In the genomic region with DNA sequence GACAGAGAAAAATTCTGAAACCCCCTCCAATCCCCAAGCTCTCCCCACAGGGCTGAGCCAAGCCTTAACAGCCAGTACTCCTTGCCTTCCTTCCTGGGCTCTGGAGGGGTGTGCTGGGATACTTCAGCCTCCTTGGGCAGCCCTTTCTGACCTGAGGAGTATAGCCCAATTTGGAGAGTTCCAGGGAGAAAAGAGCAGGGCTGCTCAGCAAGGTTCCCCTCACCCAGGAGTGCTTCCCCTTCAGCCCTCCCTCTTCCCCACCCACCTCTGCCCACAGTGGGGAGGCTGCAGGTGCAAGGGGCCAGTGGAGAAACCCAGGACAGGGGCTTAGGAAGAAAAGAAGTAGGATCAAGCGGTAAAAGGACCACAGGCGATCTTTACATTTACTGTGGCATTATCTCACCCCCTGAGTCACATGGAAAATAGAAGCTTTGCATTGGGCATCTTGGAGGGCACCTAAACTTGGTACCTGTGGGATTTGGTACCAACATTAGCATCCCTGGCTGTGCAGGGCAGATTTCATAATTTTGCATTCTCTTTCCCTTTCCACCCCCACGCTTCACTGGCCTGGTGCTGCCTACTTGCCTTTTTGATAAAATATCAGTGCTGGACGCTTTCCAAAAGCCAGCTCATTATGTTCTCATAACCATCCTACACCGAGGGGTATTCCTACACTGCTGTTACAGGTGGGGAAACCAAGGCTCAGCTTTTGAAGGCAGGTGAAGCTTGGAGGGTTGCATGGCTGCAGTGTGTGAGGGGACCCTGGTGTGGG, we compare ENCODE assay signal across 11 cellular contexts. TPM values are rescaled to one million over a fixed set of nuclear protein-coding genes. Genes with fewer than 3 reads are reported as not detected.
A peak's percentile ranks its signal among the peaks of the same experiment; 100 is the strongest.
DNase-seq lines count a peak whose midpoint lies in the region; ATAC-seq and TF ChIP-seq lines count a peak whose summit lies in the region.
"Had no signal": no experiment of that assay in that cellular context is flagged by ENCODE, and none has a peak within 500 bp of the region (broad histone marks: within the 10 kb centered on the region; RNA-seq: fewer than 3 reads in every experiment).

No MANE protein-coding gene starts in this region.

- no peak overlapping the region for H2BK15ac ChIP-seq in IMR-90 (ENCODE audit: low read depth, low read length)

- BruUV-seq in IMR-90 (replicated peaks; lab: Mats Ljungman, UMichigan) (no TSS peak), A673 (replicated peaks; lab: Mats Ljungman, UMichigan) (no TSS peak)

- no peak overlapping the region for H3K27ac ChIP-seq in IMR-90 (ENCODE audit: insufficient read depth, low read length)
- H3K27ac ChIP-seq in angular gyrus (ENCODE audit: low read depth, low read length): peak overlapping the region; percentile 67
- H3K27ac ChIP-seq in A673 (ENCODE audit: low read depth, low read length, poor library complexity, severe bottlenecking): no peak overlapping the region

- no peak overlapping the region for H3K23ac ChIP-seq in IMR-90 (ENCODE audit: low read depth, low read length)

- no peaks in the 10 kb centered on the region; the same call in 1 of the 2 replicates for H4K20me1 ChIP-seq in IMR-90 (ENCODE audit: insufficient read depth, low read length)

- no peaks in the 10 kb centered on the region for H3K9me1 ChIP-seq in IMR-90 (ENCODE audit: insufficient read depth, low read length)

- H2BK120ac ChIP-seq in IMR-90 (ENCODE audit: low read depth, low read length): no peak overlapping the region

- POLR2A ChIA-PET in IMR-90 (lab: Charles Lee; ENCODE audit: unreplicated experiment): no interaction called here
- POLR2A ChIA-PET in A673 (lab: Charles Lee; ENCODE audit: low non-redundant PET): no interaction called here

- peak; percentile 33 for DNase-seq in NCI-H2171 treated with DMSO at 0.1 percent for 48 hours (lab: John Stamatoyannopoulos, UW)
- no peak for DNase-seq in NCI-H2171 (lab: John Stamatoyannopoulos, UW)
- DNase-seq in IMR-90: peak; percentile 34
- peak; percentile 21 for DNase-seq in left lobe of liver (ENCODE audit: low spot score)
- no peak for DNase-seq in T-helper 1 cell
- DNase-seq in GOT3 (lab: John Stamatoyannopoulos, UW): no peak
- DNase-seq in A673 (ENCODE audit: low spot score): no peak
- DNase-seq: activated gamma-delta T cell treated with Interleukin-2 at 50 U/mL for 16 hours had no signal

- no peak overlapping the region for H3K14ac ChIP-seq in IMR-90 (replicated peaks; ENCODE audit: low read depth, low read length)

- H2AK5ac ChIP-seq in IMR-90 (ENCODE audit: low read depth, low read length): no peak overlapping the region

- H3K79me1 ChIP-seq in IMR-90 (ENCODE audit: low read depth in 1 of 2, low read length in 2 of 2): no peaks in the 10 kb centered on the region

- no peak overlapping the region for H4K91ac ChIP-seq in IMR-90 (ENCODE audit: insufficient read depth, low read depth, low read length)

- no peak overlapping the region for H3K18ac ChIP-seq in IMR-90 (ENCODE audit: low read depth, low read length)

- no peak for TF ChIP-seq POLR2A in IMR-90 (IDR thresholded peaks at IDR 0.05; ENCODE audit: low read depth, low read length)

- TF ChIP-seq CTCF in IMR-90 (conservative IDR thresholded peaks at IDR 0.05; ENCODE audit: low read depth, low read length) (no peak), A673 (conservative IDR thresholded peaks at IDR 0.05; ENCODE audit: low read depth, low read length) (no peak)

- H2BK20ac ChIP-seq in IMR-90 (ENCODE audit: low read depth, low read length): no peak overlapping the region

- H3K9me3 ChIP-seq in IMR-90 (ENCODE audit: control insufficient read depth, insufficient read depth, low read length): no peaks in the 10 kb centered on the region
- no peaks in the 10 kb centered on the region for H3K9me3 ChIP-seq in A673 (ENCODE audit: low read depth, low read length, poor library complexity, severe bottlenecking)

- WGBS in IMR-90 (ENCODE audit: extremely low coverage in 2 of 2, insufficient read length in 1 of 2), 2 experiments: no CpG with 5 or more reads among the region's 5 CpGs

- no peak overlapping the region for H3K4ac ChIP-seq in IMR-90 (ENCODE audit: low read depth, low read length)

- no peak overlapping the region for H2BK5ac ChIP-seq in IMR-90 (ENCODE audit: low read depth, low read length, poor library complexity, severe bottlenecking)

- H2AFZ ChIP-seq in IMR-90 (replicated peaks; ENCODE audit: low read length, poor library complexity): no peak overlapping the region

- H3K4me2 ChIP-seq in IMR-90 (ENCODE audit: low read depth, low read length): no peak overlapping the region

- peaks cover 3% of the 10 kb centered on the region; the same call in 1 of the 2 replicates for H3K4me1 ChIP-seq in IMR-90 (ENCODE audit: control insufficient read depth, insufficient read depth, low read length)
- H3K4me1 ChIP-seq in A673 (ENCODE audit: insufficient read depth, low read length, poor library complexity, severe bottlenecking): peaks cover 15% of the 10 kb centered on the region

- H3K9ac ChIP-seq in IMR-90 (ENCODE audit: low read depth, low read length): no peak overlapping the region

- TF ChIP-seq RAD21 in IMR-90 (IDR thresholded peaks at IDR 0.05; ENCODE audit: low read length): no peak

- dilution Hi-C loops in IMR-90 (cut with HindIII; ENCODE audit: low sequenced_read_pairs, unreplicated experiment): no loop called here

- in situ Hi-C loops in IMR-90 (cut with MboI; ENCODE audit: low sequenced_read_pairs): no loop called here

- intact Hi-C loops in IMR-90 (cut with micrococcal nuclease) (no loop called here), A673 (cut with micrococcal nuclease; ENCODE audit: unreplicated experiment) (no loop called here)

- H3K56ac ChIP-seq in IMR-90 (ENCODE audit: extremely low read depth, insufficient read depth, low read length): no peak overlapping the region

- H3K4me3 ChIP-seq in IMR-90 (ENCODE audit: insufficient read depth, low read depth, low read length) (no peak overlapping the region), A673 (ENCODE audit: low read depth, low read length, poor library complexity, severe bottlenecking) (no peak overlapping the region)
- H3K4me3 ChIP-seq: lung had no signal

- H3K27me3 ChIP-seq in IMR-90 (ENCODE audit: control insufficient read depth, insufficient read depth, low read length): peaks cover 62% of the 10 kb centered on the region
- H3K27me3 ChIP-seq in A673 (replicated peaks; ENCODE audit: insufficient read depth, low read depth, low read length, poor library complexity): peaks cover 30% of the 10 kb centered on the region

- no peak overlapping the region for H4K5ac ChIP-seq in IMR-90 (ENCODE audit: low read depth, low read length)

- H3K36me3 ChIP-seq in IMR-90 (ENCODE audit: control insufficient read depth, insufficient read depth, low read length) (no peaks in the 10 kb centered on the region), A673 (ENCODE audit: insufficient read depth, low read length, poor library complexity, severe bottlenecking) (no peaks in the 10 kb centered on the region)

- H2AK9ac ChIP-seq in IMR-90 (replicated peaks; ENCODE audit: low read depth, low read length, poor library complexity): no peak overlapping the region

- H4K8ac ChIP-seq in IMR-90 (ENCODE audit: low read depth in 2 of 2, low read length in 2 of 2): no peak overlapping the region

- ATAC-seq in IMR-90 (ENCODE audit: low read depth) (no peak), left lobe of liver (no peak)

- CTCF ChIA-PET in IMR-90 (lab: Yijun Ruan, JAX): interaction anchor here (0.5 to 3.0 kb wide), 3 partner anchors 9 to 92 kb away, joined by 3 to 8 read pairs (median 3); no protein-coding TSS in a partner anchor
- CTCF ChIA-PET in A673 (lab: Charles Lee): no interaction called here

TF ChIP-seq in IMR-90, 13 proteins besides CTCF, POLR2A, EP300 and RAD21:
- no peak for TF ChIP-seq MXI1 (IDR thresholded peaks at IDR 0.05; ENCODE audit: borderline replicate concordance, low read depth, low read length)
- no peak for TF ChIP-seq CEBPB (IDR thresholded peaks at IDR 0.05; ENCODE audit: low read depth, low read length)
- TF ChIP-seq CHD1 (IDR thresholded peaks at IDR 0.05; ENCODE audit: low read depth, low read length): no peak
- TF ChIP-seq USF2 (IDR thresholded peaks at IDR 0.05; ENCODE audit: low read depth, low read length): no peak

RNA-seq across cellular contexts. Expression of gene ADORA1, which starts 2.8 kb away (rescaled TPM):
- total RNA-seq in IMR-90 (2012; rRNA removed) (under 0.01 and 0.36 TPM in 2 replicates), left lobe of liver (0.53 TPM), A673 (2021) (0.74 and 1.2 TPM in 2 replicates)
- 0.56 and 0.66 TPM in 2 replicates for polyA plus RNA-seq in IMR-90 (2012; rRNA removed)
- polyA plus RNA-seq in IMR-90 (2012; cell fraction: cytosol; rRNA removed): 0.38 and 1.4 TPM in 2 replicates
- polyA plus RNA-seq in IMR-90 (2012; cell fraction: nucleus; rRNA removed; ENCODE audit: low replicate concordance): 0.35 and 0.48 TPM in 2 replicates

RNA-seq across cellular contexts. Expression of gene MYOG, which starts 38.9 kb away (rescaled TPM):
- not detected in 2 replicates for total RNA-seq in IMR-90 (2012; rRNA removed)
- polyA plus RNA-seq in IMR-90 (2012; rRNA removed): not detected in 2 replicates
- not detected in 2 replicates for polyA plus RNA-seq in IMR-90 (2012; cell fraction: cytosol; rRNA removed)
- not detected in 2 replicates for polyA plus RNA-seq in IMR-90 (2012; cell fraction: nucleus; rRNA removed; ENCODE audit: low replicate concordance)
- total RNA-seq in left lobe of liver: not detected
- not detected in 2 replicates for total RNA-seq in A673 (2021)
- total RNA-seq: fibroblast of villous mesenchyme, lung had no signal
- polyA plus RNA-seq: lung had no signal

RNA-seq across cellular contexts. Expression of gene MYBPH, which starts 50.9 kb away (rescaled TPM):
- total RNA-seq in IMR-90 (2012; rRNA removed) (not detected in 2 replicates), left lobe of liver (not detected), A673 (2021) (not detected in 2 replicates)
- polyA plus RNA-seq in IMR-90 (2012; rRNA removed): not detected in 2 replicates
- polyA plus RNA-seq in IMR-90 (2012; cell fraction: cytosol; rRNA removed): not detected in 2 replicates
- polyA plus RNA-seq in IMR-90 (2012; cell fraction: nucleus; rRNA removed; ENCODE audit: low replicate concordance): not detected in 2 replicates
- total RNA-seq: lung had no signal

Comparison
In these comparisons a context has a peak if more than half of its experiments do, and no peak if none do; other contexts are left out.
1. DNase-seq: peak in NCI-H2171 treated with DMSO at 0.1 percent for 48 hours (single experiment), IMR-90 (single experiment) and left lobe of liver (single experiment); none in NCI-H2171 (single experiment), T-helper 1 cell (0 of 5), GOT3 (single experiment) and A673 (single experiment).